In the genomic region with DNA sequence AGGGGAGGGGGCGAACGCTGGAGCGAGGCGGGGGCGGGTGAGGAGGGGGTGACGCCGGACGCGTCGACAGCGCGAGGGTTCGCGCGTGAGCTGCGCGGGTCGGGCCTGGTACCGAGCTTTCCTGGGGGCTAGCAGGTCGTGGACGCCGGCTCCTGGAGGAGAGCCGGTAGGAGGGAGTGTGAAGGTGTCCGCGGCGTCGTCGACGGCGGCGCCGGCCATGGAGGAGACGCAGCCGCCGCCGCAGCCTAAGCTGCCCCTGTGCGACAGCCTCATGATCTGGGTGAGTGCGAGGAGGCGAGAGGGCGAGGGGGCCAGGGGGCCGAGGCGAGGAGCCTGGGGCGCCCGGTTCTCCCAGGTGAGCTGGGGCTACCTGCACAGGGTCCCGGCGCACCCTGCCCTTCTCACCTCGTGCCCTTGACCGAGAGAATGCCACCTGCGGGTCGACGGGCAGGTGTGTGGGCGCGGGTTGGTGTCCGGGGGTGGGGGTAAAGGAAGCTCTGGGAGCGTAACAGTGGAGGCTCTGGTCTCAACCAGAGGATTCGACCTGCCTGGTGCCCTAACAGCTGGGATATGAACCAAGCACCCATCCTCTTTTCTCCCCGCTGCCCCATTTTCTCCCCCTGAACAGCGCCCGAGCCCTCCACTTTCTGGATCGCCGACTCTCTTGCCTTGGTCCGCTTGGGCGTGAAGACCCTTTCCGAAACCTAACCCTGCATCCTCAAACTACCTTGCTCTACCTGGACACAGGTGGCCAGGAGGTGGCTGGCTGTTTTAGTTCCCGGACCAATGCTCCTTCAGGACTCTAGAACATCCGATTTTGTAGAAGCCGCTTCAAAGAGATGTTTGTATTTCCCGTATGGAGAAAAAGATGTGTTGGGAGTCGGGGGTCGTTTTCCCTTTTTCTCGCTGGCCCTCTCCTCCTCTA, we compare ENCODE assay signal across 1 cellular context.
A peak's percentile ranks its signal among the peaks of the same experiment; 100 is the strongest.
TF ChIP-seq lines count a peak whose summit lies in the region.

A gene (plus strand): TSS at position 49 of the 925 bp plus-strand sequence. CDS start 169 bp downstream, at position 218.

TF ChIP-seq in H1, 55 proteins besides CTCF, POLR2A, EP300 and RAD21 (continued from another document):
- TF ChIP-seq, protein P1, sequence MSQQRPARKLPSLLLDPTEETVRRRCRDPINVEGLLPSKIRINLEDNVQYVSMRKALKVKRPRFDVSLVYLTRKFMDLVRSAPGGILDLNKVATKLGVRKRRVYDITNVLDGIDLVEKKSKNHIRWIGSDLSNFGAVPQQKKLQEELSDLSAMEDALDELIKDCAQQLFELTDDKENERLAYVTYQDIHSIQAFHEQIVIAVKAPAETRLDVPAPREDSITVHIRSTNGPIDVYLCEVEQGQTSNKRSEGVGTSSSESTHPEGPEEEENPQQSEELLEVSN (IDR thresholded peaks at IDR 0.05), result peak; percentile 84
- TF ChIP-seq, protein P2, sequence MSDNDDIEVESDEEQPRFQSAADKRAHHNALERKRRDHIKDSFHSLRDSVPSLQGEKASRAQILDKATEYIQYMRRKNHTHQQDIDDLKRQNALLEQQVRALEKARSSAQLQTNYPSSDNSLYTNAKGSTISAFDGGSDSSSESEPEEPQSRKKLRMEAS (IDR thresholded peaks at IDR 0.05), result peak; percentile 79
- TF ChIP-seq TAF1 (IDR thresholded peaks at IDR 0.05; ENCODE audit: low read depth, low read length) (peak; percentile 39; the same call in 1 of the 2 replicates), RXRA (IDR thresholded peaks at IDR 0.05; ENCODE audit: insufficient read depth, low read depth, low read length) (no peak), BACH1 (IDR thresholded peaks at IDR 0.05; ENCODE audit: low read length) (no peak), JUND (IDR thresholded peaks at IDR 0.05; ENCODE audit: low read length) (no peak), GABPA (IDR thresholded peaks at IDR 0.05; ENCODE audit: borderline replicate concordance, insufficient read depth, low read length) (no peak), EGR1 (IDR thresholded peaks at IDR 0.05; ENCODE audit: borderline replicate concordance, low read depth, low read length) (peak; percentile 29; the same call in 1 of the 2 replicates), TCF12 (IDR thresholded peaks at IDR 0.05; ENCODE audit: low read depth, low read length) (no peak), RFX5 (IDR thresholded peaks at IDR 0.05; ENCODE audit: borderline replicate concordance, low read depth, low read length) (no peak), KDM4A (IDR thresholded peaks at IDR 0.05; ENCODE audit: low read depth, low read length, severe bottlenecking) (peak; percentile 96), CTBP2 (IDR thresholded peaks at IDR 0.05; ENCODE audit: borderline replicate concordance, insufficient read depth, insufficient read length, low read length) (no peak), TEAD4 (IDR thresholded peaks at IDR 0.05; ENCODE audit: low read depth, low read length) (no peak), EZH2 (IDR thresholded peaks at IDR 0.05; ENCODE audit: low read depth, low read length, severe bottlenecking) (no peak), CREB1 (IDR thresholded peaks at IDR 0.05) (peak; percentile 50; the same call in 1 of the 2 replicates), SIRT6 (IDR thresholded peaks at IDR 0.05; ENCODE audit: low read length) (no peak), CHD1 (IDR thresholded peaks at IDR 0.05; ENCODE audit: low read depth, low read length) (no peak), RNF2 (IDR thresholded peaks at IDR 0.05; ENCODE audit: borderline replicate concordance, low read depth, low read length, missing control alignments, poor library complexity, severe bottlenecking) (peak; percentile 56), MAFK (IDR thresholded peaks at IDR 0.05; ENCODE audit: low read depth, low read length) (no peak), POLR2AphosphoS5 (IDR thresholded peaks at IDR 0.05; ENCODE audit: low read depth, low read length) (0 out of 2 replicates have a peak, but pooled peaks have one; percentile 58), PHF8 (conservative IDR thresholded peaks at IDR 0.05; ENCODE audit: low read depth, low read length) (peak; percentile 87)
